1 cellular context compared by ENCODE assay signal in the genomic region with DNA sequence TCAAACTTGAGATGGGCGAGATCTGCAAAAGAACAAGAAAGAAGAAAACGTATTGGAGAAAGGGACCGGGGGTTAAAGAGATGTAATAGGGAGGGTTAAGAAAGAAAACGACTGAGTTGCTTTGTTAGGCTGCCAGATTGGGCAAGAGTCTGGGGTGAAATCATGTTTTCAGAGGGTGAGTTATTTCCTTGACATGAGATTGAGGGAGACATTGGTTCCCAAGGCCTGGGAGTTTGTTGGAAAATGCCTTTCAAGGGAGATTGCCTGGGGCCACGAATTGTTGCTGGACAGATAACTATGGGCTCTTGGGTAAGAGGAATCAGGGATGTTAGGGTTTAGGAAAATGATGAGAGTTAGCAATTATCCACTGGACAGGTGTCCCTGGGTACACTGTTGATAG.
TF ChIP-seq lines count a peak whose summit lies in the region.

No MANE protein-coding gene starts in this region.

TF ChIP-seq in A549, 52 proteins besides CTCF, POLR2A, EP300 and RAD21 (continued from another document):
- TF ChIP-seq, protein P1, sequence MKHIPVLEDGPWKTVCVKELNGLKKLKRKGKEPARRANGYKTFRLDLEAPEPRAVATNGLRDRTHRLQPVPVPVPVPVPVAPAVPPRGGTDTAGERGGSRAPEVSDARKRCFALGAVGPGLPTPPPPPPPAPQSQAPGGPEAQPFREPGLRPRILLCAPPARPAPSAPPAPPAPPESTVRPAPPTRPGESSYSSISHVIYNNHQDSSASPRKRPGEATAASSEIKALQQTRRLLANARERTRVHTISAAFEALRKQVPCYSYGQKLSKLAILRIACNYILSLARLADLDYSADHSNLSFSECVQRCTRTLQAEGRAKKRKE (CRISPR knock-in tag; IDR thresholded peaks at IDR 0.05; ENCODE audit: low read depth) = no peak
- TF ChIP-seq NR3C1 (IDR thresholded peaks at IDR 0.05) = no peak
- no peak for TF ChIP-seq RFX5 (IDR thresholded peaks at IDR 0.05)
- TF ChIP-seq, protein P2, sequence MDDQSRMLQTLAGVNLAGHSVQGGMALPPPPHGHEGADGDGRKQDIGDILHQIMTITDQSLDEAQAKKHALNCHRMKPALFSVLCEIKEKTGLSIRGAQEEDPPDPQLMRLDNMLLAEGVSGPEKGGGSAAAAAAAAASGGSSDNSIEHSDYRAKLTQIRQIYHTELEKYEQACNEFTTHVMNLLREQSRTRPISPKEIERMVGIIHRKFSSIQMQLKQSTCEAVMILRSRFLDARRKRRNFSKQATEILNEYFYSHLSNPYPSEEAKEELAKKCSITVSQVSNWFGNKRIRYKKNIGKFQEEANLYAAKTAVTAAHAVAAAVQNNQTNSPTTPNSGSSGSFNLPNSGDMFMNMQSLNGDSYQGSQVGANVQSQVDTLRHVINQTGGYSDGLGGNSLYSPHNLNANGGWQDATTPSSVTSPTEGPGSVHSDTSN (IDR thresholded peaks at IDR 0.05) = no peak
- no peak for TF ChIP-seq ESRRA (IDR thresholded peaks at IDR 0.05; ENCODE audit: borderline replicate concordance, low read length)
- TF ChIP-seq ZFP36 (IDR thresholded peaks at IDR 0.05; ENCODE audit: borderline replicate concordance, partially characterized antibody) = no peak
- TF ChIP-seq, protein P3, sequence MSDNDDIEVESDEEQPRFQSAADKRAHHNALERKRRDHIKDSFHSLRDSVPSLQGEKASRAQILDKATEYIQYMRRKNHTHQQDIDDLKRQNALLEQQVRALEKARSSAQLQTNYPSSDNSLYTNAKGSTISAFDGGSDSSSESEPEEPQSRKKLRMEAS (IDR thresholded peaks at IDR 0.05) = no peak
